ENCODE assay signal across 1 cellular context in genomic region chr14:71372411-71372838, GRCh38.
TF ChIP-seq lines count a peak whose summit lies in the region.

No MANE protein-coding gene starts in this region.

TF ChIP-seq in H1, 55 proteins besides CTCF, POLR2A, EP300 and RAD21 (continued from another document):
- no peak for TF ChIP-seq E2F6 (IDR thresholded peaks at IDR 0.05)
TF ChIP-seq in H1: peak in this region for 0.
